7 cellular contexts compared by ENCODE assay signal in the genomic region with DNA sequence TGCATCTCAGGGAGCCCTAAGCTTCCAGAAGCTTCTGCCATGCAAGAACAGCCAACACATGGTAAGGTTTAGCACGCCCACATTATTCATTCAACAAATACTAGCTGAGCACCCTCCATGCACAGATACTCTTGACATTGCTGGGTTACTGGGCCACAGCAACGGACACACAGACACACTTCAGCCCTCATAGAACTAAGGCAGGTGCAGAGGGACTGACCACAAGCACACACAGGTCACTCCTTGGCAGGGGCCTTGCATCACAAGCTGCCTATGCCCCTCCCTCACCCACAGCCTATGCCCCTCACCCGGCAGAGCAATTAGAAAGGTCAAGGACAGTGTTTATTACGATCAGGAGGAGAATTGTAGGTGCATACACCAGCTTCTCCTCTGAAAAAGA. TPM values are rescaled to one million over a fixed set of nuclear protein-coding genes. Genes with fewer than 3 reads are reported as not detected.
"Had no signal": no experiment of that assay in that cellular context is flagged by ENCODE, and none has a peak within 500 bp of the region (broad histone marks: within the 10 kb centered on the region; RNA-seq: fewer than 3 reads in every experiment).

No MANE protein-coding gene starts in this region.

- ATAC-seq: GM23338 had no signal

- H3K4me3 ChIP-seq: GM23338 had no signal

- H3K4me2 ChIP-seq: GM23338 had no signal

- H3K27ac Mint-ChIP-seq: GM23338 had no signal

- H3K4me3 Mint-ChIP-seq: GM23338, H9 had no signal

- DNase-seq: H9, HCEC 1CT, IMR-90, KBM-7 had no signal

- H2AFZ ChIP-seq: GM23338 had no signal

- H3K9me3 Mint-ChIP-seq: GM23338, H9 had no signal

RNA-seq across cellular contexts. Expression of a gene that starts 15.8 kb away (rescaled TPM):
- total RNA-seq: H1, HT-29, IMR-90 had no signal
